In genomic region chr3:42461762-42462161, GRCh38 we compare ENCODE assay signal across 12 cellular contexts. TPM values are rescaled to one million over a fixed set of nuclear protein-coding genes. Genes with fewer than 3 reads are reported as not detected.
"Had no signal": no experiment of that assay in that cellular context is flagged by ENCODE, and none has a peak within 500 bp of the region (broad histone marks: within the 10 kb centered on the region; RNA-seq: fewer than 3 reads in every experiment).

No MANE protein-coding gene starts in this region.

- H2AFZ ChIP-seq: GM23248, GM23338 had no signal

- H3K4me2 ChIP-seq: GM23338 had no signal

- FAIRE-seq: H1, H54 had no signal

- H3K36me3 ChIP-seq: HAP-1 had no signal

- ATAC-seq: GM23338, HCT116 had no signal

- DNase-seq: GM23248, GOT3, H7, H9, HCEC 1CT, HFFc6 had no signal

- H3K9me3 ChIP-seq: HAP-1 had no signal

- H3K27ac ChIP-seq: GM23248 had no signal

- H3K4me3 ChIP-seq: GM23248, GM23338, HAP-1 had no signal

- H3K4me1 ChIP-seq: HAP-1 had no signal

- H3K9ac ChIP-seq: GM23248 had no signal

RNA-seq across cellular contexts. Expression of gene VIPR1, which starts 40.7 kb away (rescaled TPM):
- total RNA-seq: GM23248, H4, HFFc6 had no signal
- polyA plus RNA-seq: GM23248 had no signal

RNA-seq across cellular contexts. Expression of gene LYZL4, which starts 51.4 kb away (rescaled TPM):
- total RNA-seq: GM23248, GM23338, H1, H4, H7, H9, HFFc6 had no signal
- polyA plus RNA-seq: GM23248, GM23338, H1 had no signal
